ENCODE assay signal across 19 cellular contexts in genomic region chr4:110270492-110271197, GRCh38.
DNase-seq lines count a peak whose midpoint lies in the region; ATAC-seq and TF ChIP-seq lines count a peak whose summit lies in the region.
"Had no signal": no experiment of that assay in that cellular context is flagged by ENCODE, and none has a peak within 500 bp of the region (broad histone marks: within the 10 kb centered on the region; RNA-seq: fewer than 3 reads in every experiment).

No MANE protein-coding gene starts in this region.

- no peaks in the 10 kb centered on the region for H3K79me2 ChIP-seq in ACC112 (ENCODE audit: control insufficient read depth, insufficient read depth, low read length, unreplicated experiment)

- ATAC-seq in HG03565 (IDR thresholded peaks at IDR 0.05; ENCODE audit: unreplicated experiment) = no peak
- no peak for ATAC-seq in stimulated activated naive CD8-positive, alpha-beta T cell treated with anti-CD3 and anti-CD28 coated beads, Interleukin-15, Interleukin-2, amounts not matched to agents 100 U/mL and 50 U/mL, for 24 hours
- ATAC-seq: activated CD8-positive, alpha-beta T cell treated with anti-CD3 and anti-CD28 coated beads for 36 hours; esophagus mucosa; GM23338 had no signal

- H3K4me3 ChIP-seq in ACC112 (ENCODE audit: low read depth, low read length) (no peak overlapping the region), fibroblast of the aortic adventitia (ENCODE audit: low read depth, low read length) (no peak overlapping the region), BE2C (ENCODE audit: low read depth, low read length) (no peak overlapping the region)
- H3K4me3 ChIP-seq: GM23338, Peyer's patch had no signal

- H3K4me1 ChIP-seq in ACC112 (ENCODE audit: control insufficient read depth, insufficient read depth, low read length, unreplicated experiment) = peaks cover 7% of the 10 kb centered on the region
- no peaks in the 10 kb centered on the region for H3K4me1 ChIP-seq in BE2C
- H3K4me1 ChIP-seq: Peyer's patch had no signal

- peak overlapping the region; percentile 17; the same call in 1 of the 2 replicates for H3K27ac Mint-ChIP-seq in HFFc6
- H3K27ac Mint-ChIP-seq: activated CD8-positive, alpha-beta T cell treated with anti-CD3 and anti-CD28 coated beads for 36 hours; GM23338; type B pancreatic cell had no signal

- H2AFZ ChIP-seq in ACC112 (ENCODE audit: low read length, unreplicated experiment) = no peak overlapping the region
- H2AFZ ChIP-seq: GM23338 had no signal

- H3K4me3 Mint-ChIP-seq in HFFc6 = 0 out of 2 replicates have a peak overlapping the region, but pooled peaks have one; percentile 33
- H3K4me3 Mint-ChIP-seq: activated CD8-positive, alpha-beta T cell treated with anti-CD3 and anti-CD28 coated beads for 36 hours; GM23338; type B pancreatic cell had no signal

- H3K9me3 Mint-ChIP-seq in HFFc6 = no peaks in the 10 kb centered on the region
- H3K9me3 Mint-ChIP-seq: activated CD8-positive, alpha-beta T cell treated with anti-CD3 and anti-CD28 coated beads for 36 hours; GM23338; type B pancreatic cell had no signal

- peak; percentile 61 for DNase-seq in HFFc6
- DNase-seq in T1000 (lab: John Stamatoyannopoulos, UW) = peak; percentile 8
- peak; percentile 70 for DNase-seq in fibroblast of the aortic adventitia (ENCODE audit: low read depth)
- no peak for DNase-seq in iPS-NIHi7 (ENCODE audit: extremely low spot score)
- no peak for DNase-seq in BE2C
- no peak for DNase-seq in stimulated activated naive CD8-positive, alpha-beta T cell treated with anti-CD3 and anti-CD28 coated beads, Interleukin-15, Interleukin-2, amounts not matched to agents 100 U/mL and 50 U/mL, for 24 hours
- DNase-seq: activated CD8-positive, alpha-beta T cell treated with anti-CD3 and anti-CD28 coated beads for 36 hours; cerebellar nuclear complex; midbrain; NCI-H1105; NCI-H2227 treated with DMSO at 0.1 percent for 48 hours; Peyer's patch; stimulated activated CD4-positive, alpha-beta T cell treated with anti-CD3 and anti-CD28 coated beads, Interleukin-1b, Interleukin-23, amount 100 ng/mL, for 48 hours; T-helper 2 cell had no signal

- H3K27me3 ChIP-seq in ACC112 (ENCODE audit: insufficient read depth, low read length) = no peaks in the 10 kb centered on the region
- H3K27me3 ChIP-seq in BE2C = no peaks in the 10 kb centered on the region
- H3K27me3 ChIP-seq: Peyer's patch had no signal

- peak overlapping the region; percentile 36; the same call in 1 of the 2 replicates for H3K27ac ChIP-seq in ACC112 (ENCODE audit: low read depth, low read length)
- H3K27ac ChIP-seq: Peyer's patch had no signal

- no peaks in the 10 kb centered on the region for H3K36me3 ChIP-seq in ACC112 (ENCODE audit: insufficient read depth, low read length)
- H3K36me3 ChIP-seq in BE2C = no peaks in the 10 kb centered on the region
- H3K36me3 ChIP-seq: Peyer's patch had no signal

- H3K27me3 Mint-ChIP-seq in HFFc6 (ENCODE audit: insufficient read depth) = peaks cover 7% of the 10 kb centered on the region
- H3K27me3 Mint-ChIP-seq: type B pancreatic cell had no signal

- peaks cover 31% of the 10 kb centered on the region for H3K4me1 Mint-ChIP-seq in HFFc6 (ENCODE audit: low read depth)

- H3K36me3 Mint-ChIP-seq in HFFc6 (ENCODE audit: low read depth) = no peaks in the 10 kb centered on the region
- H3K36me3 Mint-ChIP-seq: type B pancreatic cell had no signal

- H3K9me3 ChIP-seq in BE2C = no peaks in the 10 kb centered on the region
- H3K9me3 ChIP-seq: Peyer's patch had no signal

- TF ChIP-seq CTCF in HFFc6 (IDR thresholded peaks at IDR 0.05) (no peak), fibroblast of the aortic adventitia (IDR thresholded peaks at IDR 0.05; ENCODE audit: insufficient read depth, low read length) (no peak), BE2C (IDR thresholded peaks at IDR 0.05; ENCODE audit: low read depth, low read length) (no peak)

Comparison
In these comparisons a context has a peak if more than half of its experiments do, and no peak if none do; other contexts are left out.
1. DNase-seq: peak in HFFc6 (single experiment), T1000 (single experiment) and fibroblast of the aortic adventitia (single experiment); none in iPS-NIHi7 (single experiment), BE2C (single experiment) and stimulated activated naive CD8-positive, alpha-beta T cell treated with anti-CD3 and anti-CD28 coated beads, Interleukin-15, Interleukin-2, amounts not matched to agents 100 U/mL and 50 U/mL, for 24 hours (single experiment).